In genomic region chr5:131533844-131534243, GRCh38 we compare ENCODE assay signal across 1 cellular context.
TF ChIP-seq lines count a peak whose summit lies in the region.

No MANE protein-coding gene starts in this region.

TF ChIP-seq in WTC11, 78 proteins besides CTCF, POLR2A, EP300 and RAD21 (continued from another document):
- no peak for TF ChIP-seq MAX (CRISPR knock-in tag; IDR thresholded peaks at IDR 0.05)
- no peak for TF ChIP-seq NR2C2 (CRISPR knock-in tag; IDR thresholded peaks at IDR 0.05)
- no peak for TF ChIP-seq ATF1 (CRISPR knock-in tag; IDR thresholded peaks at IDR 0.05)
TF ChIP-seq in WTC11: peak in this region for 0.
